ENCODE assay signal across 1 cellular context in the genomic region with DNA sequence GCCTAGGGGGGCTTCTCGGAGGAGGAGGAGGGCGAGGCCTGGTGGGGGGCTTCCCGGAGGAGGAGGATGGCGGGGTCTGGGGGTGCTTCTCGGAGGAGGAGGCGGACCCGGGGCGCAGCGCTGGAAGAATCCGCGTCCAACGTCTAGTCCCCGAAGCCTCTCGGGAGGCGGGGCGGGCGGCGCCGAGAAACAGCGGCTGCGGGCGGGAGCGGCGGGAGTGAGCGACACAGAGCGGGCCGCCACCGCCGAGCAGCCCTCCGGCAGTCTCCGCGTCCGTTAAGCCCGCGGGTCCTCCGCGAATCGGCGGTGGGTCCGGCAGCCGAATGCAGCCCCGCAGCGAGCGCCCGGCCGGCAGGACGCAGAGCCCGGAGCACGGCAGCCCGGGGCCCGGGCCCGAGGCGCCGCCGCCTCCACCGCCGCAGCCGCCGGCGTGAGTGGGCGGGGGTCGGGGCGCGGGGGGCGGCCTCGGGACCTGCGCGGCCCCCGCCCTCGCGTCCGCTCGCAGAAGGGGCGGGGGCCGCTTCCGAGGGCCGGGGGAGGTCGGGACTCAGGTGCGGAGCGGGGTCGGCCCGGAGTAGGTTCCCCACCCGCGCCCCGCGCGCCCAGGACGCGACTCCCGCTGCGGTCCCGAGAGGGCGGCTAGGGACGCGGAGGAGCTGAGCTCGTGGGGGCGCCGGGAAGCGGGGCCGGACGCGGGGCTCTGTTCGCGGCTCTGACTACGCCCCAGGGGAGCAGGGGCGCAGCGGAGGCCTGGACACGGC.
TF ChIP-seq lines count a peak whose summit lies in the region.

A gene (plus strand): TSS at position 214 of the 761 bp plus-strand sequence. CDS start 110 bp downstream, at position 324.

TF ChIP-seq in HepG2, 621 proteins besides CTCF, POLR2A, EP300 and RAD21 (continued from another document and continues in another):
- TF ChIP-seq, protein P1, sequence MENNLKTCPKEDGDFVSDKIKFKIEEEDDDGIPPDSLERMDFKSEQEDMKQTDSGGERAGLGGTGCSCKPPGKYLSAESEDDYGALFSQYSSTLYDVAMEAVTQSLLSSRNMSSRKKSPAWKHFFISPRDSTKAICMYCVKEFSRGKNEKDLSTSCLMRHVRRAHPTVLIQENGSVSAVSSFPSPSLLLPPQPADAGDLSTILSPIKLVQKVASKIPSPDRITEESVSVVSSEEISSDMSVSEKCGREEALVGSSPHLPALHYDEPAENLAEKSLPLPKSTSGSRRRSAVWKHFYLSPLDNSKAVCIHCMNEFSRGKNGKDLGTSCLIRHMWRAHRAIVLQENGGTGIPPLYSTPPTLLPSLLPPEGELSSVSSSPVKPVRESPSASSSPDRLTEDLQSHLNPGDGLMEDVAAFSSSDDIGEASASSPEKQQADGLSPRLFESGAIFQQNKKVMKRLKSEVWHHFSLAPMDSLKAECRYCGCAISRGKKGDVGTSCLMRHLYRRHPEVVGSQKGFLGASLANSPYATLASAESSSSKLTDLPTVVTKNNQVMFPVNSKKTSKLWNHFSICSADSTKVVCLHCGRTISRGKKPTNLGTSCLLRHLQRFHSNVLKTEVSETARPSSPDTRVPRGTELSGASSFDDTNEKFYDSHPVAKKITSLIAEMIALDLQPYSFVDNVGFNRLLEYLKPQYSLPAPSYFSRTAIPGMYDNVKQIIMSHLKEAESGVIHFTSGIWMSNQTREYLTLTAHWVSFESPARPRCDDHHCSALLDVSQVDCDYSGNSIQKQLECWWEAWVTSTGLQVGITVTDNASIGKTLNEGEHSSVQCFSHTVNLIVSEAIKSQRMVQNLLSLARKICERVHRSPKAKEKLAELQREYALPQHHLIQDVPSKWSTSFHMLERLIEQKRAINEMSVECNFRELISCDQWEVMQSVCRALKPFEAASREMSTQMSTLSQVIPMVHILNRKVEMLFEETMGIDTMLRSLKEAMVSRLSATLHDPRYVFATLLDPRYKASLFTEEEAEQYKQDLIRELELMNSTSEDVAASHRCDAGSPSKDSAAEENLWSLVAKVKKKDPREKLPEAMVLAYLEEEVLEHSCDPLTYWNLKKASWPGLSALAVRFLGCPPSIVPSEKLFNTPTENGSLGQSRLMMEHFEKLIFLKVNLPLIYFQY (CRISPR knock-in tag; IDR thresholded peaks at IDR 0.05; ENCODE audit: borderline replicate concordance): no peak
- TF ChIP-seq ZNF749 (CRISPR knock-in tag; IDR thresholded peaks at IDR 0.05; ENCODE audit: borderline replicate concordance) (no peak), KDM1A (CRISPR knock-in tag; IDR thresholded peaks at IDR 0.05) (peak; percentile 53; the same call in 1 of the 2 replicates), SP5 (CRISPR knock-in tag; IDR thresholded peaks at IDR 0.05; ENCODE audit: borderline replicate concordance, low read depth) (peak; percentile 61), ETV6 (CRISPR knock-in tag; conservative IDR thresholded peaks at IDR 0.05) (no peak), SP1 (IDR thresholded peaks at IDR 0.05) (no peak), SP1 (CRISPR knock-in tag; IDR thresholded peaks at IDR 0.05) (peak; percentile 77), ZNF562 (CRISPR knock-in tag; IDR thresholded peaks at IDR 0.05; ENCODE audit: borderline replicate concordance) (no peak), NR2F2 (IDR thresholded peaks at IDR 0.05; ENCODE audit: borderline replicate concordance, low read depth) (no peak), JUNB (CRISPR knock-in tag; IDR thresholded peaks at IDR 0.05; ENCODE audit: borderline replicate concordance) (no peak), ZNF510 (CRISPR knock-in tag; IDR thresholded peaks at IDR 0.05; ENCODE audit: low read depth) (no peak), NRL (CRISPR knock-in tag; IDR thresholded peaks at IDR 0.05; ENCODE audit: borderline replicate concordance) (no peak), FOSL2 (CRISPR knock-in tag; IDR thresholded peaks at IDR 0.05) (no peak), ZNF251 (CRISPR knock-in tag; IDR thresholded peaks at IDR 0.05) (no peak), ZNF75D (CRISPR knock-in tag; IDR thresholded peaks at IDR 0.05; ENCODE audit: borderline replicate concordance) (no peak)
- TF ChIP-seq, protein P2, sequence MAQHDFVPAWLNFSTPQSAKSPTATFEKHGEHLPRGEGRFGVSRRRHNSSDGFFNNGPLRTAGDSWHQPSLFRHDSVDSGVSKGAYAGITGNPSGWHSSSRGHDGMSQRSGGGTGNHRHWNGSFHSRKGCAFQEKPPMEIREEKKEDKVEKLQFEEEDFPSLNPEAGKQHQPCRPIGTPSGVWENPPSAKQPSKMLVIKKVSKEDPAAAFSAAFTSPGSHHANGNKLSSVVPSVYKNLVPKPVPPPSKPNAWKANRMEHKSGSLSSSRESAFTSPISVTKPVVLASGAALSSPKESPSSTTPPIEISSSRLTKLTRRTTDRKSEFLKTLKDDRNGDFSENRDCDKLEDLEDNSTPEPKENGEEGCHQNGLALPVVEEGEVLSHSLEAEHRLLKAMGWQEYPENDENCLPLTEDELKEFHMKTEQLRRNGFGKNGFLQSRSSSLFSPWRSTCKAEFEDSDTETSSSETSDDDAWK (CRISPR knock-in tag; IDR thresholded peaks at IDR 0.05): no peak
- TF ChIP-seq, protein P3, sequence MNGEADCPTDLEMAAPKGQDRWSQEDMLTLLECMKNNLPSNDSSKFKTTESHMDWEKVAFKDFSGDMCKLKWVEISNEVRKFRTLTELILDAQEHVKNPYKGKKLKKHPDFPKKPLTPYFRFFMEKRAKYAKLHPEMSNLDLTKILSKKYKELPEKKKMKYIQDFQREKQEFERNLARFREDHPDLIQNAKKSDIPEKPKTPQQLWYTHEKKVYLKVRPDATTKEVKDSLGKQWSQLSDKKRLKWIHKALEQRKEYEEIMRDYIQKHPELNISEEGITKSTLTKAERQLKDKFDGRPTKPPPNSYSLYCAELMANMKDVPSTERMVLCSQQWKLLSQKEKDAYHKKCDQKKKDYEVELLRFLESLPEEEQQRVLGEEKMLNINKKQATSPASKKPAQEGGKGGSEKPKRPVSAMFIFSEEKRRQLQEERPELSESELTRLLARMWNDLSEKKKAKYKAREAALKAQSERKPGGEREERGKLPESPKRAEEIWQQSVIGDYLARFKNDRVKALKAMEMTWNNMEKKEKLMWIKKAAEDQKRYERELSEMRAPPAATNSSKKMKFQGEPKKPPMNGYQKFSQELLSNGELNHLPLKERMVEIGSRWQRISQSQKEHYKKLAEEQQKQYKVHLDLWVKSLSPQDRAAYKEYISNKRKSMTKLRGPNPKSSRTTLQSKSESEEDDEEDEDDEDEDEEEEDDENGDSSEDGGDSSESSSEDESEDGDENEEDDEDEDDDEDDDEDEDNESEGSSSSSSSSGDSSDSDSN (CRISPR knock-in tag; IDR thresholded peaks at IDR 0.05): peak; percentile 68
- TF ChIP-seq, protein P4, sequence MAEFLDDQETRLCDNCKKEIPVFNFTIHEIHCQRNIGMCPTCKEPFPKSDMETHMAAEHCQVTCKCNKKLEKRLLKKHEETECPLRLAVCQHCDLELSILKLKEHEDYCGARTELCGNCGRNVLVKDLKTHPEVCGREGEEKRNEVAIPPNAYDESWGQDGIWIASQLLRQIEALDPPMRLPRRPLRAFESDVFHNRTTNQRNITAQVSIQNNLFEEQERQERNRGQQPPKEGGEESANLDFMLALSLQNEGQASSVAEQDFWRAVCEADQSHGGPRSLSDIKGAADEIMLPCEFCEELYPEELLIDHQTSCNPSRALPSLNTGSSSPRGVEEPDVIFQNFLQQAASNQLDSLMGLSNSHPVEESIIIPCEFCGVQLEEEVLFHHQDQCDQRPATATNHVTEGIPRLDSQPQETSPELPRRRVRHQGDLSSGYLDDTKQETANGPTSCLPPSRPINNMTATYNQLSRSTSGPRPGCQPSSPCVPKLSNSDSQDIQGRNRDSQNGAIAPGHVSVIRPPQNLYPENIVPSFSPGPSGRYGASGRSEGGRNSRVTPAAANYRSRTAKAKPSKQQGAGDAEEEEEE (CRISPR knock-in tag; IDR thresholded peaks at IDR 0.05; ENCODE audit: borderline replicate concordance): no peak
- TF ChIP-seq, protein P5, sequence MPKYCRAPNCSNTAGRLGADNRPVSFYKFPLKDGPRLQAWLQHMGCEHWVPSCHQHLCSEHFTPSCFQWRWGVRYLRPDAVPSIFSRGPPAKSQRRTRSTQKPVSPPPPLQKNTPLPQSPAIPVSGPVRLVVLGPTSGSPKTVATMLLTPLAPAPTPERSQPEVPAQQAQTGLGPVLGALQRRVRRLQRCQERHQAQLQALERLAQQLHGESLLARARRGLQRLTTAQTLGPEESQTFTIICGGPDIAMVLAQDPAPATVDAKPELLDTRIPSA (CRISPR knock-in tag; IDR thresholded peaks at IDR 0.05; ENCODE audit: borderline replicate concordance): no peak
- TF ChIP-seq, protein P6, sequence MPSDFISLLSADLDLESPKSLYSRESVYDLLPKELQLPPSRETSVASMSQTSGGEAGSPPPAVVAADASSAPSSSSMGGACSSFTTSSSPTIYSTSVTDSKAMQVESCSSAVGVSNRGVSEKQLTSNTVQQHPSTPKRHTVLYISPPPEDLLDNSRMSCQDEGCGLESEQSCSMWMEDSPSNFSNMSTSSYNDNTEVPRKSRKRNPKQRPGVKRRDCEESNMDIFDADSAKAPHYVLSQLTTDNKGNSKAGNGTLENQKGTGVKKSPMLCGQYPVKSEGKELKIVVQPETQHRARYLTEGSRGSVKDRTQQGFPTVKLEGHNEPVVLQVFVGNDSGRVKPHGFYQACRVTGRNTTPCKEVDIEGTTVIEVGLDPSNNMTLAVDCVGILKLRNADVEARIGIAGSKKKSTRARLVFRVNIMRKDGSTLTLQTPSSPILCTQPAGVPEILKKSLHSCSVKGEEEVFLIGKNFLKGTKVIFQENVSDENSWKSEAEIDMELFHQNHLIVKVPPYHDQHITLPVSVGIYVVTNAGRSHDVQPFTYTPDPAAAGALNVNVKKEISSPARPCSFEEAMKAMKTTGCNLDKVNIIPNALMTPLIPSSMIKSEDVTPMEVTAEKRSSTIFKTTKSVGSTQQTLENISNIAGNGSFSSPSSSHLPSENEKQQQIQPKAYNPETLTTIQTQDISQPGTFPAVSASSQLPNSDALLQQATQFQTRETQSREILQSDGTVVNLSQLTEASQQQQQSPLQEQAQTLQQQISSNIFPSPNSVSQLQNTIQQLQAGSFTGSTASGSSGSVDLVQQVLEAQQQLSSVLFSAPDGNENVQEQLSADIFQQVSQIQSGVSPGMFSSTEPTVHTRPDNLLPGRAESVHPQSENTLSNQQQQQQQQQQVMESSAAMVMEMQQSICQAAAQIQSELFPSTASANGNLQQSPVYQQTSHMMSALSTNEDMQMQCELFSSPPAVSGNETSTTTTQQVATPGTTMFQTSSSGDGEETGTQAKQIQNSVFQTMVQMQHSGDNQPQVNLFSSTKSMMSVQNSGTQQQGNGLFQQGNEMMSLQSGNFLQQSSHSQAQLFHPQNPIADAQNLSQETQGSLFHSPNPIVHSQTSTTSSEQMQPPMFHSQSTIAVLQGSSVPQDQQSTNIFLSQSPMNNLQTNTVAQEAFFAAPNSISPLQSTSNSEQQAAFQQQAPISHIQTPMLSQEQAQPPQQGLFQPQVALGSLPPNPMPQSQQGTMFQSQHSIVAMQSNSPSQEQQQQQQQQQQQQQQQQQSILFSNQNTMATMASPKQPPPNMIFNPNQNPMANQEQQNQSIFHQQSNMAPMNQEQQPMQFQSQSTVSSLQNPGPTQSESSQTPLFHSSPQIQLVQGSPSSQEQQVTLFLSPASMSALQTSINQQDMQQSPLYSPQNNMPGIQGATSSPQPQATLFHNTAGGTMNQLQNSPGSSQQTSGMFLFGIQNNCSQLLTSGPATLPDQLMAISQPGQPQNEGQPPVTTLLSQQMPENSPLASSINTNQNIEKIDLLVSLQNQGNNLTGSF (CRISPR knock-in tag; IDR thresholded peaks at IDR 0.05): no peak
- TF ChIP-seq, protein P7, sequence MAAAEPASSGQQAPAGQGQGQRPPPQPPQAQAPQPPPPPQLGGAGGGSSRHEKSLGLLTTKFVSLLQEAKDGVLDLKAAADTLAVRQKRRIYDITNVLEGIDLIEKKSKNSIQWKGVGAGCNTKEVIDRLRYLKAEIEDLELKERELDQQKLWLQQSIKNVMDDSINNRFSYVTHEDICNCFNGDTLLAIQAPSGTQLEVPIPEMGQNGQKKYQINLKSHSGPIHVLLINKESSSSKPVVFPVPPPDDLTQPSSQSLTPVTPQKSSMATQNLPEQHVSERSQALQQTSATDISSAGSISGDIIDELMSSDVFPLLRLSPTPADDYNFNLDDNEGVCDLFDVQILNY (CRISPR knock-in tag; conservative IDR thresholded peaks at IDR 0.05): 0 out of 2 replicates have a peak, but pooled peaks have one; percentile 42
- TF ChIP-seq, protein P8, sequence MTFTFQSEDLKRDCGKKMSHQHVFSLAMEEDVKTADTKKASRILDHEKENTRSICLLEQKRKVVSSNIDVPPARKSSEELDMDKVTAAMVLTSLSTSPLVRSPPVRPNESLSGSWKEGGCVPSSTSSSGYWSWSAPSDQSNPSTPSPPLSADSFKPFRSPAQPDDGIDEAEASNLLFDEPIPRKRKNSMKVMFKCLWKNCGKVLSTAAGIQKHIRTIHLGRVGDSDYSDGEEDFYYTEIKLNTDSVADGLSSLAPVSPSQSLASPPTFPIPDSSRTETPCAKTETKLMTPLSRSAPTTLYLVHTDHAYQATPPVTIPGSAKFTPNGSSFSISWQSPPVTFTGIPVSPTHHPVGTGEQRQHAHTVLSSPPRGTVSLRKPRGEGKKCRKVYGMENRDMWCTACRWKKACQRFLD (CRISPR knock-in tag; IDR thresholded peaks at IDR 0.05; ENCODE audit: borderline replicate concordance): no peak
- TF ChIP-seq, protein P9, sequence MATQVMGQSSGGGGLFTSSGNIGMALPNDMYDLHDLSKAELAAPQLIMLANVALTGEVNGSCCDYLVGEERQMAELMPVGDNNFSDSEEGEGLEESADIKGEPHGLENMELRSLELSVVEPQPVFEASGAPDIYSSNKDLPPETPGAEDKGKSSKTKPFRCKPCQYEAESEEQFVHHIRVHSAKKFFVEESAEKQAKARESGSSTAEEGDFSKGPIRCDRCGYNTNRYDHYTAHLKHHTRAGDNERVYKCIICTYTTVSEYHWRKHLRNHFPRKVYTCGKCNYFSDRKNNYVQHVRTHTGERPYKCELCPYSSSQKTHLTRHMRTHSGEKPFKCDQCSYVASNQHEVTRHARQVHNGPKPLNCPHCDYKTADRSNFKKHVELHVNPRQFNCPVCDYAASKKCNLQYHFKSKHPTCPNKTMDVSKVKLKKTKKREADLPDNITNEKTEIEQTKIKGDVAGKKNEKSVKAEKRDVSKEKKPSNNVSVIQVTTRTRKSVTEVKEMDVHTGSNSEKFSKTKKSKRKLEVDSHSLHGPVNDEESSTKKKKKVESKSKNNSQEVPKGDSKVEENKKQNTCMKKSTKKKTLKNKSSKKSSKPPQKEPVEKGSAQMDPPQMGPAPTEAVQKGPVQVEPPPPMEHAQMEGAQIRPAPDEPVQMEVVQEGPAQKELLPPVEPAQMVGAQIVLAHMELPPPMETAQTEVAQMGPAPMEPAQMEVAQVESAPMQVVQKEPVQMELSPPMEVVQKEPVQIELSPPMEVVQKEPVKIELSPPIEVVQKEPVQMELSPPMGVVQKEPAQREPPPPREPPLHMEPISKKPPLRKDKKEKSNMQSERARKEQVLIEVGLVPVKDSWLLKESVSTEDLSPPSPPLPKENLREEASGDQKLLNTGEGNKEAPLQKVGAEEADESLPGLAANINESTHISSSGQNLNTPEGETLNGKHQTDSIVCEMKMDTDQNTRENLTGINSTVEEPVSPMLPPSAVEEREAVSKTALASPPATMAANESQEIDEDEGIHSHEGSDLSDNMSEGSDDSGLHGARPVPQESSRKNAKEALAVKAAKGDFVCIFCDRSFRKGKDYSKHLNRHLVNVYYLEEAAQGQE (IDR thresholded peaks at IDR 0.05; ENCODE audit: borderline replicate concordance in 1 of 2, low read depth in 1 of 2, low read length in 2 of 2): no peak
